ENCODE assay signal across 1 cellular context in genomic region chr19:39480337-39481228, GRCh38.
TF ChIP-seq lines count a peak whose summit lies in the region.

Gene TIMM50 (plus strand): TSS chr19:39480838. CDS start chr19:39480854, 16 bp downstream.

TF ChIP-seq in HepG2, 621 proteins besides CTCF, POLR2A, EP300 and RAD21 (continued from another document and continues in another):
- TF ChIP-seq, protein P1, sequence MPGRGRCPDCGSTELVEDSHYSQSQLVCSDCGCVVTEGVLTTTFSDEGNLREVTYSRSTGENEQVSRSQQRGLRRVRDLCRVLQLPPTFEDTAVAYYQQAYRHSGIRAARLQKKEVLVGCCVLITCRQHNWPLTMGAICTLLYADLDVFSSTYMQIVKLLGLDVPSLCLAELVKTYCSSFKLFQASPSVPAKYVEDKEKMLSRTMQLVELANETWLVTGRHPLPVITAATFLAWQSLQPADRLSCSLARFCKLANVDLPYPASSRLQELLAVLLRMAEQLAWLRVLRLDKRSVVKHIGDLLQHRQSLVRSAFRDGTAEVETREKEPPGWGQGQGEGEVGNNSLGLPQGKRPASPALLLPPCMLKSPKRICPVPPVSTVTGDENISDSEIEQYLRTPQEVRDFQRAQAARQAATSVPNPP (CRISPR knock-in tag; IDR thresholded peaks at IDR 0.05) = no peak
- TF ChIP-seq DDIT3 (CRISPR knock-in tag; IDR thresholded peaks at IDR 0.05) = no peak
- TF ChIP-seq NFAT5 (CRISPR knock-in tag; IDR thresholded peaks at IDR 0.05) = no peak
- TF ChIP-seq RBM22 (optimal IDR thresholded peaks at IDR 0.05; ENCODE audit: low read length) = no peak
- no peak for TF ChIP-seq NFE2L2 (IDR thresholded peaks at IDR 0.05; ENCODE audit: low read length)
- TF ChIP-seq CHCHD3 (CRISPR knock-in tag; IDR thresholded peaks at IDR 0.05) = no peak
- peak; percentile 92 for TF ChIP-seq KDM2A (CRISPR knock-in tag; IDR thresholded peaks at IDR 0.05; ENCODE audit: borderline replicate concordance, low read depth)
- TF ChIP-seq, protein P2, sequence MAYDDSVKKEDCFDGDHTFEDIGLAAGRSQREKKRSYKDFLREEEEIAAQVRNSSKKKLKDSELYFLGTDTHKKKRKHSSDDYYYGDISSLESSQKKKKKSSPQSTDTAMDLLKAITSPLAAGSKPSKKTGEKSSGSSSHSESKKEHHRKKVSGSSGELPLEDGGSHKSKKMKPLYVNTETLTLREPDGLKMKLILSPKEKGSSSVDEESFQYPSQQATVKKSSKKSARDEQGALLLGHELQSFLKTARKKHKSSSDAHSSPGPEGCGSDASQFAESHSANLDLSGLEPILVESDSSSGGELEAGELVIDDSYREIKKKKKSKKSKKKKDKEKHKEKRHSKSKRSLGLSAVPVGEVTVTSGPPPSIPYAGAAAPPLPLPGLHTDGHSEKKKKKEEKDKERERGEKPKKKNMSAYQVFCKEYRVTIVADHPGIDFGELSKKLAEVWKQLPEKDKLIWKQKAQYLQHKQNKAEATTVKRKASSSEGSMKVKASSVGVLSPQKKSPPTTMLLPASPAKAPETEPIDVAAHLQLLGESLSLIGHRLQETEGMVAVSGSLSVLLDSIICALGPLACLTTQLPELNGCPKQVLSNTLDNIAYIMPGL (CRISPR knock-in tag; IDR thresholded peaks at IDR 0.05; ENCODE audit: borderline replicate concordance in 1 of 2, low read depth in 1 of 2) = peak; percentile 81 to 84
- no peak for TF ChIP-seq TRAFD1 (CRISPR knock-in tag; IDR thresholded peaks at IDR 0.05; ENCODE audit: borderline replicate concordance)
- TF ChIP-seq CBFB (CRISPR knock-in tag; IDR thresholded peaks at IDR 0.05) = peak; percentile 82
- TF ChIP-seq ZSCAN31 (CRISPR knock-in tag; IDR thresholded peaks at IDR 0.05; ENCODE audit: low read depth) = peak; percentile 42; the same call in 1 of the 2 replicates
- TF ChIP-seq RFX1 (IDR thresholded peaks at IDR 0.05) = no peak
- TF ChIP-seq KDM1A (CRISPR knock-in tag; IDR thresholded peaks at IDR 0.05) = no peak
- TF ChIP-seq PAXIP1 (CRISPR knock-in tag; conservative IDR thresholded peaks at IDR 0.05) = peak; percentile 54; the same call in 1 of the 2 replicates
- TF ChIP-seq GABPB1 (CRISPR knock-in tag; IDR thresholded peaks at IDR 0.05) = peak; percentile 91
- no peak for TF ChIP-seq ZNF615 (CRISPR knock-in tag; IDR thresholded peaks at IDR 0.05; ENCODE audit: borderline replicate concordance)
- TF ChIP-seq DNMT3B (CRISPR knock-in tag; conservative IDR thresholded peaks at IDR 0.05) = no peak
- TF ChIP-seq ZBTB8A (CRISPR knock-in tag; IDR thresholded peaks at IDR 0.05; ENCODE audit: borderline replicate concordance, low read depth) = no peak
- no peak for TF ChIP-seq ZNF143 (CRISPR knock-in tag; IDR thresholded peaks at IDR 0.05)
- TF ChIP-seq ZNF496 (CRISPR knock-in tag; IDR thresholded peaks at IDR 0.05; ENCODE audit: insufficient replicate concordance) = no peak
- 0 out of 2 replicates have a peak, but pooled peaks have one; percentile 63 for TF ChIP-seq ZNF546 (CRISPR knock-in tag; conservative IDR thresholded peaks at IDR 0.05)
- no peak for TF ChIP-seq ZNF235 (CRISPR knock-in tag; IDR thresholded peaks at IDR 0.05; ENCODE audit: borderline replicate concordance)
- no peak for TF ChIP-seq PBX2 (CRISPR knock-in tag; IDR thresholded peaks at IDR 0.05)
- TF ChIP-seq ZSCAN21 (CRISPR knock-in tag; IDR thresholded peaks at IDR 0.05; ENCODE audit: borderline replicate concordance) = peak; percentile 23; the same call in 1 of the 2 replicates
- TF ChIP-seq POLR2AphosphoS5 (IDR thresholded peaks at IDR 0.05; ENCODE audit: low read depth, low read length) = peak; percentile 72
- TF ChIP-seq, protein P3, sequence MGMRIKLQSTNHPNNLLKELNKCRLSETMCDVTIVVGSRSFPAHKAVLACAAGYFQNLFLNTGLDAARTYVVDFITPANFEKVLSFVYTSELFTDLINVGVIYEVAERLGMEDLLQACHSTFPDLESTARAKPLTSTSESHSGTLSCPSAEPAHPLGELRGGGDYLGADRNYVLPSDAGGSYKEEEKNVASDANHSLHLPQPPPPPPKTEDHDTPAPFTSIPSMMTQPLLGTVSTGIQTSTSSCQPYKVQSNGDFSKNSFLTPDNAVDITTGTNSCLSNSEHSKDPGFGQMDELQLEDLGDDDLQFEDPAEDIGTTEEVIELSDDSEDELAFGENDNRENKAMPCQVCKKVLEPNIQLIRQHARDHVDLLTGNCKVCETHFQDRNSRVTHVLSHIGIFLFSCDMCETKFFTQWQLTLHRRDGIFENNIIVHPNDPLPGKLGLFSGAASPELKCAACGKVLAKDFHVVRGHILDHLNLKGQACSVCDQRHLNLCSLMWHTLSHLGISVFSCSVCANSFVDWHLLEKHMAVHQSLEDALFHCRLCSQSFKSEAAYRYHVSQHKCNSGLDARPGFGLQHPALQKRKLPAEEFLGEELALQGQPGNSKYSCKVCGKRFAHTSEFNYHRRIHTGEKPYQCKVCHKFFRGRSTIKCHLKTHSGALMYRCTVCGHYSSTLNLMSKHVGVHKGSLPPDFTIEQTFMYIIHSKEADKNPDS (CRISPR knock-in tag; IDR thresholded peaks at IDR 0.05) = 0 out of 2 replicates have a peak, but pooled peaks have one; percentile 40
- peak; percentile 63 for TF ChIP-seq ZNF407 (CRISPR knock-in tag; IDR thresholded peaks at IDR 0.05; ENCODE audit: not compliant biosample characterization)
